Comparison of ENCODE assay signal across 26 cellular contexts in genomic region chr2:105335469-105335868, GRCh38. TPM values are rescaled to one million over a fixed set of nuclear protein-coding genes. Genes with fewer than 3 reads are reported as not detected.
DNase-seq lines count a peak whose midpoint lies in the region; ATAC-seq and TF ChIP-seq lines count a peak whose summit lies in the region.
"Had no signal": no experiment of that assay in that cellular context is flagged by ENCODE, and none has a peak within 500 bp of the region (broad histone marks: within the 10 kb centered on the region; RNA-seq: fewer than 3 reads in every experiment).

No MANE protein-coding gene starts in this region.

- H3K9me3 ChIP-seq in T-helper 17 cell (ENCODE audit: control insufficient read depth, low read length, poor library complexity, severe bottlenecking) = no peaks in the 10 kb centered on the region
- H3K9me3 ChIP-seq: gastroesophageal sphincter, SK-N-SH, upper lobe of left lung had no signal

- no peaks in the 10 kb centered on the region for H3K27me3 Mint-ChIP-seq in stimulated activated naive CD8-positive, alpha-beta T cell treated with anti-CD3 and anti-CD28 coated beads, Interleukin-15, Interleukin-2, amounts not matched to agents 100 ng/mL and 50 ng/mL, for 24 hours
- H3K27me3 Mint-ChIP-seq in stimulated activated naive CD8-positive, alpha-beta T cell treated with anti-CD3 and anti-CD28 coated beads, Interleukin-15, amount 100 ng/mL, for 72 hours = no peaks in the 10 kb centered on the region
- no peaks in the 10 kb centered on the region for H3K27me3 Mint-ChIP-seq in T-helper 17 cell
- H3K27me3 Mint-ChIP-seq in mesothelial cell of epicardium (ENCODE audit: low read depth) = no peaks in the 10 kb centered on the region
- H3K27me3 Mint-ChIP-seq in HFFc6 (ENCODE audit: insufficient read depth) = no peaks in the 10 kb centered on the region
- H3K27me3 Mint-ChIP-seq: stimulated activated memory B cell treated with anti-CD40 and anti-IgM and Interleukin-4, amounts not matched to agents 10 μg/mL and 1 μg/mL and 100 μg/mL, for 72 hours had no signal

- peak overlapping the region; percentile 98 for H3K4me3 Mint-ChIP-seq in stimulated activated naive CD8-positive, alpha-beta T cell treated with anti-CD3 and anti-CD28 coated beads, Interleukin-15, Interleukin-2, amounts not matched to agents 100 ng/mL and 50 ng/mL, for 24 hours
- no peak overlapping the region for H3K4me3 Mint-ChIP-seq in stimulated activated naive CD8-positive, alpha-beta T cell treated with anti-CD3 and anti-CD28 coated beads, Interleukin-15, amount 100 ng/mL, for 72 hours
- H3K4me3 Mint-ChIP-seq in T-helper 17 cell (no peak overlapping the region), mesothelial cell of epicardium (peak overlapping the region; percentile 100), HFFc6 (no peak overlapping the region)
- H3K4me3 Mint-ChIP-seq: stimulated activated memory B cell treated with anti-CD40 and anti-IgM and Interleukin-4, amounts not matched to agents 10 μg/mL and 1 μg/mL and 100 μg/mL, for 72 hours had no signal

- H3K27ac Mint-ChIP-seq in stimulated activated naive CD8-positive, alpha-beta T cell treated with anti-CD3 and anti-CD28 coated beads, Interleukin-15, Interleukin-2, amounts not matched to agents 100 ng/mL and 50 ng/mL, for 24 hours = no peak overlapping the region
- H3K27ac Mint-ChIP-seq in stimulated activated naive CD8-positive, alpha-beta T cell treated with anti-CD3 and anti-CD28 coated beads, Interleukin-15, amount 100 ng/mL, for 72 hours = no peak overlapping the region
- H3K27ac Mint-ChIP-seq in T-helper 17 cell = peak overlapping the region; percentile 100
- H3K27ac Mint-ChIP-seq in mesothelial cell of epicardium = peak overlapping the region; percentile 12
- no peak overlapping the region for H3K27ac Mint-ChIP-seq in HFFc6
- H3K27ac Mint-ChIP-seq: T-helper 1 cell treated with Interleukin-12 subunit alpha and Interleukin-12 subunit beta and Interleukin-4 antibody, amounts not matched to agents 30 μg/mL and 1 μg/mL, for 36 hours had no signal

- no peak for DNase-seq in stimulated activated naive CD8-positive, alpha-beta T cell treated with anti-CD3 and anti-CD28 coated beads, Interleukin-15, amount 100 ng/mL, for 72 hours
- no peak for DNase-seq in T-helper 17 cell
- no peak for DNase-seq in mesothelial cell of epicardium (ENCODE audit: low spot score in 2 of 2, unreplicated experiment in 2 of 2)
- DNase-seq in dedifferentiated amniotic fluid mesenchymal stem cell (ENCODE audit: extremely low spot score) = no peak
- no peak for DNase-seq in HFFc6
- DNase-seq: activated naive CD4-positive, alpha-beta T cell treated with Interleukin-2 at 50 U/mL for 16 hours; activated T-cell treated with anti-CD3 and anti-CD28 coated beads, Interleukin-2, amount 50 U/mL, for 72 hours; C1 segment of cervical spinal cord; DMS79 treated with DMSO at 0.1 percent for 48 hours; GF-D8; GM23248; kidney glomerular epithelial cell; MM.1S; NCI-H1105 treated with DMSO at 0.1 percent for 48 hours; NCI-H1930; NCI-H2171 treated with DMSO at 0.1 percent for 48 hours; NCI-H510A; OCI-M1; SK-N-SH; upper lobe of left lung had no signal

- ATAC-seq in stimulated activated naive CD8-positive, alpha-beta T cell treated with anti-CD3 and anti-CD28 coated beads, Interleukin-15, amount 100 ng/mL, for 72 hours = no peak
- ATAC-seq in T-helper 17 cell (no peak), GM21737 (IDR thresholded peaks at IDR 0.05; ENCODE audit: unreplicated experiment) (no peak)
- ATAC-seq: activated CD4-positive, CD25-positive, alpha-beta regulatory T cell treated with anti-CD3 and anti-CD28 coated beads, Interleukin-2, amount 50 U/mL, for 24 hours; activated T-cell treated with anti-CD3 and anti-CD28 coated beads, Interleukin-2, amount 50 U/mL, for 72 hours; gastroesophageal sphincter; stimulated activated memory B cell treated with anti-CD40 and anti-IgM and Interleukin-4, amounts not matched to agents 10 μg/mL and 1 μg/mL and 100 μg/mL, for 72 hours had no signal

- H3K4me1 Mint-ChIP-seq in stimulated activated naive CD8-positive, alpha-beta T cell treated with anti-CD3 and anti-CD28 coated beads, Interleukin-15, Interleukin-2, amounts not matched to agents 100 ng/mL and 50 ng/mL, for 24 hours (ENCODE audit: low read depth) = peaks cover 48% of the 10 kb centered on the region
- peaks cover 42% of the 10 kb centered on the region for H3K4me1 Mint-ChIP-seq in stimulated activated naive CD8-positive, alpha-beta T cell treated with anti-CD3 and anti-CD28 coated beads, Interleukin-15, amount 100 ng/mL, for 72 hours
- peaks cover 28% of the 10 kb centered on the region for H3K4me1 Mint-ChIP-seq in T-helper 17 cell
- peaks cover 33% of the 10 kb centered on the region for H3K4me1 Mint-ChIP-seq in mesothelial cell of epicardium
- H3K4me1 Mint-ChIP-seq in HFFc6 (ENCODE audit: low read depth) = peaks cover 32% of the 10 kb centered on the region

- H3K9me3 Mint-ChIP-seq in stimulated activated naive CD8-positive, alpha-beta T cell treated with anti-CD3 and anti-CD28 coated beads, Interleukin-15, Interleukin-2, amounts not matched to agents 100 ng/mL and 50 ng/mL, for 24 hours = no peaks in the 10 kb centered on the region
- no peaks in the 10 kb centered on the region for H3K9me3 Mint-ChIP-seq in stimulated activated naive CD8-positive, alpha-beta T cell treated with anti-CD3 and anti-CD28 coated beads, Interleukin-15, amount 100 ng/mL, for 72 hours
- H3K9me3 Mint-ChIP-seq in mesothelial cell of epicardium = no peaks in the 10 kb centered on the region
- no peaks in the 10 kb centered on the region for H3K9me3 Mint-ChIP-seq in HFFc6
- H3K9me3 Mint-ChIP-seq: activated T-cell treated with anti-CD3 and anti-CD28 coated beads, Interleukin-2, amount 50 U/mL, for 72 hours; stimulated activated memory B cell treated with anti-CD40 and anti-IgM and Interleukin-4, amounts not matched to agents 10 μg/mL and 1 μg/mL and 100 μg/mL, for 72 hours; T-helper 1 cell treated with Interleukin-12 subunit alpha and Interleukin-12 subunit beta and Interleukin-4 antibody, amounts not matched to agents 30 μg/mL and 1 μg/mL, for 36 hours had no signal

- peaks cover 36% of the 10 kb centered on the region for H3K36me3 Mint-ChIP-seq in stimulated activated naive CD8-positive, alpha-beta T cell treated with anti-CD3 and anti-CD28 coated beads, Interleukin-15, Interleukin-2, amounts not matched to agents 100 ng/mL and 50 ng/mL, for 24 hours (ENCODE audit: low read depth)
- H3K36me3 Mint-ChIP-seq in T-helper 17 cell (ENCODE audit: low read depth) (peaks cover 7% of the 10 kb centered on the region), mesothelial cell of epicardium (peaks cover 1% of the 10 kb centered on the region), HFFc6 (ENCODE audit: low read depth) (peaks cover 13% of the 10 kb centered on the region; the same call in 1 of the 2 replicates)

- TF ChIP-seq CTCF in mesothelial cell of epicardium (IDR thresholded peaks at IDR 0.05; ENCODE audit: unreplicated experiment) (no peak), HFFc6 (IDR thresholded peaks at IDR 0.05) (no peak)

RNA-seq across cellular contexts. Expression of gene C2orf49, which starts 1.9 kb away (rescaled TPM):
- total RNA-seq in T-helper 17 cell (10 to 100 TPM; 18.1 to 21.5 TPM), mesothelial cell of epicardium (20.7 to 23.3 TPM (median 20.8 TPM) in 3 replicates)
- total RNA-seq in HFFc6 (2021; fragmentation: NEBNext Ultra II Directional; extraction: Animal tissue kit (Norgen Biotek cat#: 25700)) = 10 to 100 TPM; 17.7 to 25.4 (median 20.0) TPM

RNA-seq across cellular contexts. Expression of gene TGFBRAP1, which starts 5.9 kb away (rescaled TPM):
- 10 to 100 TPM; 18.5 to 19.1 TPM for total RNA-seq in T-helper 17 cell
- 23.3 to 24.1 TPM (median 23.6 TPM) in 3 replicates for total RNA-seq in mesothelial cell of epicardium
- total RNA-seq in HFFc6 (2021; fragmentation: NEBNext Ultra II Directional; extraction: Animal tissue kit (Norgen Biotek cat#: 25700)) = 10 to 100 TPM; 18.9 to 22.5 (median 19.8) TPM

Comparison
In these comparisons a context has a peak if more than half of its experiments do, and no peak if none do; other contexts are left out.
1. H3K4me3 Mint-ChIP-seq: peak in stimulated activated naive CD8-positive, alpha-beta T cell treated with anti-CD3 and anti-CD28 coated beads, Interleukin-15, Interleukin-2, amounts not matched to agents 100 ng/mL and 50 ng/mL, for 24 hours (single experiment) and mesothelial cell of epicardium (single experiment); none in stimulated activated naive CD8-positive, alpha-beta T cell treated with anti-CD3 and anti-CD28 coated beads, Interleukin-15, amount 100 ng/mL, for 72 hours (0 of 2), T-helper 17 cell (single experiment) and HFFc6 (single experiment).
2. H3K27ac Mint-ChIP-seq: peak in T-helper 17 cell (single experiment) and mesothelial cell of epicardium (single experiment); none in stimulated activated naive CD8-positive, alpha-beta T cell treated with anti-CD3 and anti-CD28 coated beads, Interleukin-15, Interleukin-2, amounts not matched to agents 100 ng/mL and 50 ng/mL, for 24 hours (single experiment), stimulated activated naive CD8-positive, alpha-beta T cell treated with anti-CD3 and anti-CD28 coated beads, Interleukin-15, amount 100 ng/mL, for 72 hours (0 of 2) and HFFc6 (single experiment).